ENCODE assay signal across 8 cellular contexts in genomic region chr10:119871881-119872609, GRCh38. TPM values are rescaled to one million over a fixed set of nuclear protein-coding genes. Genes with fewer than 3 reads are reported as not detected.
A peak's percentile ranks its signal among the peaks of the same experiment; 100 is the strongest.
DNase-seq lines count a peak whose midpoint lies in the region; ATAC-seq, FAIRE-seq and TF ChIP-seq lines count a peak whose summit lies in the region.

No MANE protein-coding gene starts in this region.

- peak overlapping the region; percentile 83 for H3K27ac ChIP-seq in GM12878 (ENCODE audit: control insufficient read depth, insufficient read depth)

- TF ChIP-seq EP300 in GM12878 (IDR thresholded peaks at IDR 0.05; ENCODE audit: borderline replicate concordance in 1 of 2, control insufficient read depth in 1 of 2, low read depth in 2 of 2, low read length in 2 of 2) = no peak

- peak overlapping the region; percentile 85 for H3K4me3 ChIP-seq in GM12878

- H4K20me1 ChIP-seq in GM12878 (ENCODE audit: control insufficient read depth, insufficient read depth) = no peaks in the 10 kb centered on the region

- no TSS peak for BruUV-seq in GM12878 (replicated peaks; lab: Mats Ljungman, UMichigan)

- DNase-seq in ELR (ENCODE audit: low read depth) = peak; percentile 59
- DNase-seq in KG1 (lab: John Stamatoyannopoulos, UW) = peak; percentile 61
- DNase-seq in T-helper 2 cell = peak; percentile 35 to 67 (median 58)
- DNase-seq in GM12878 (ENCODE audit: low read depth, low spot score) = no peak
- DNase-seq in iris pigment epithelial cell (ENCODE audit: low read depth) = peak; percentile 53
- peak; percentile 68 for DNase-seq in stimulated activated CD4-positive, alpha-beta T cell treated with anti-CD3 and anti-CD28 coated beads, Interleukin-15, amount 100 ng/mL, for 24 hours
- DNase-seq in globus pallidus (ENCODE audit: low spot score) = no peak

- peaks cover 9% of the 10 kb centered on the region for H3K4me1 ChIP-seq in GM12878 (ENCODE audit: control insufficient read depth, insufficient read depth, low read length)

- H3K27me3 ChIP-seq in GM12878 (replicated peaks in 1 of 2; ENCODE audit: control insufficient read depth in 2 of 2, insufficient read depth in 2 of 2, low read length in 1 of 2) = no peaks in the 10 kb centered on the region

- RAD21 ChIA-PET in GM12878 (lab: Charles Lee; ENCODE audit: unreplicated experiment) = interaction anchor here (0.6 to 5.5 kb wide), 14 partner anchors 13 to 185 kb away, joined by 3 to 54 read pairs (median 7); partner anchors contain the start of genes INPP5F and SEC23IP

- no peaks in the 10 kb centered on the region for H3K9me3 ChIP-seq in GM12878 (replicated peaks; ENCODE audit: control insufficient read depth, insufficient read depth, low read length)

- SMC1A ChIA-PET in GM12878 (lab: Charles Lee; ENCODE audit: uncharacterized antibody, unreplicated experiment) = interaction anchor here (0.6 to 3.5 kb wide), 20 partner anchors 8 to 336 kb away, joined by 3 to 27 read pairs (median 3); partner anchors contain the start of gene SEC23IP

- no peak for TF ChIP-seq RAD21 in GM12878 (IDR thresholded peaks at IDR 0.05; ENCODE audit: insufficient read depth, low read depth, low read length)

- peak overlapping the region; percentile 82 for H3K4me2 ChIP-seq in GM12878 (ENCODE audit: control insufficient read depth, insufficient read depth)

- no peak for TF ChIP-seq CTCF in GM12878 (IDR thresholded peaks at IDR 0.05 in 2 of 3, conservative IDR thresholded peaks at IDR 0.05 in 1 of 3; ENCODE audit: control insufficient read depth in 2 of 3, extremely low read depth in 1 of 3, insufficient read depth in 1 of 3, low read depth in 3 of 3, low read length in 3 of 3)

- POLR2A ChIA-PET in GM12878 (lab: Charles Lee) = interaction anchor here (0.6 to 5.0 kb wide), 17 partner anchors 10 to 279 kb away, joined by 3 to 69 read pairs (median 4); partner anchors contain the start of genes BAG3, INPP5F and SEC23IP

- peak overlapping the region; percentile 84 for H3K9ac ChIP-seq in GM12878 (ENCODE audit: control insufficient read depth, insufficient read depth, low read length)

- H3K36me3 ChIP-seq in GM12878 (ENCODE audit: control insufficient read depth in 2 of 2, insufficient read depth in 2 of 2, low read length in 1 of 2) = no peaks in the 10 kb centered on the region

- TF ChIP-seq POLR2A in GM12878 (IDR thresholded peaks at IDR 0.05; ENCODE audit: low read depth, low read length) = no peak

- intact Hi-C loops in GM12878 (cut with micrococcal nuclease; ENCODE audit: unreplicated experiment) = loop anchor here (5.0 kb wide), 1 partner anchor 275 kb away; the partner anchor contains the start of gene TIAL1

- ATAC-seq in GM21717 (IDR thresholded peaks at IDR 0.05; ENCODE audit: unreplicated experiment) = peak; percentile 43
- ATAC-seq in GM12878 = peak; percentile 50

- in situ Hi-C loops in GM12878 (cut with MboI) = no loop called here

- peaks cover 52% of the 10 kb centered on the region for H3K79me2 ChIP-seq in GM12878 (ENCODE audit: control insufficient read depth, insufficient read depth, low read length)

- H2AFZ ChIP-seq in GM12878 (ENCODE audit: control insufficient read depth, low read depth, low read length) = peak overlapping the region; percentile 68

- FAIRE-seq in GM12878 (lab: Jason Lieb, UNC) = no peak

- whole genome bisulfite sequencing in GM12878 (ENCODE audit: insufficient coverage, insufficient replicate concordance, low lambda C conversion rate, missing lambda C conversion rate) = under 1% methylated on average over 33 of the region's 56 CpGs

- CTCF ChIA-PET in GM12878 (lab: Yijun Ruan, JAX) = interaction anchor here (0.7 to 5.9 kb wide), 11 partner anchors 11 to 465 kb away, joined by 3 to 85 read pairs (median 4); partner anchors contain the start of gene SEC23IP

TF ChIP-seq in GM12878, 131 proteins besides CTCF, POLR2A, EP300 and RAD21 (continues in another document):
- TF ChIP-seq, protein P1, sequence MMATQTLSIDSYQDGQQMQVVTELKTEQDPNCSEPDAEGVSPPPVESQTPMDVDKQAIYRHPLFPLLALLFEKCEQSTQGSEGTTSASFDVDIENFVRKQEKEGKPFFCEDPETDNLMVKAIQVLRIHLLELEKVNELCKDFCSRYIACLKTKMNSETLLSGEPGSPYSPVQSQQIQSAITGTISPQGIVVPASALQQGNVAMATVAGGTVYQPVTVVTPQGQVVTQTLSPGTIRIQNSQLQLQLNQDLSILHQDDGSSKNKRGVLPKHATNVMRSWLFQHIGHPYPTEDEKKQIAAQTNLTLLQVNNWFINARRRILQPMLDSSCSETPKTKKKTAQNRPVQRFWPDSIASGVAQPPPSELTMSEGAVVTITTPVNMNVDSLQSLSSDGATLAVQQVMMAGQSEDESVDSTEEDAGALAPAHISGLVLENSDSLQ (IDR thresholded peaks at IDR 0.05) = peak; percentile 94
- TF ChIP-seq IKZF2 (IDR thresholded peaks at IDR 0.05) (peak; percentile 13 to 42; a peak in 2 of 4 replicates), EED (IDR thresholded peaks at IDR 0.05; ENCODE audit: low read depth) (peak; percentile 40; the same call in 1 of the 2 replicates), BHLHE40 (IDR thresholded peaks at IDR 0.05; ENCODE audit: borderline replicate concordance in 1 of 2, low read depth in 2 of 2, low read length in 1 of 2) (peak in 1 of 2 experiments; percentile 3; a peak in 1 of 4 replicates), POU2F2 (IDR thresholded peaks at IDR 0.05; ENCODE audit: borderline replicate concordance, low read depth, low read length) (0 out of 3 replicates have a peak, but pooled peaks have one; percentile 27), PBX3 (IDR thresholded peaks at IDR 0.05; ENCODE audit: insufficient replicate concordance, low read depth, low read length) (peak; percentile 87), JUNB (IDR thresholded peaks at IDR 0.05) (no peak), CREM (IDR thresholded peaks at IDR 0.05; ENCODE audit: low read depth) (peak; percentile 16; the same call in 1 of the 2 replicates), RELB (IDR thresholded peaks at IDR 0.05; ENCODE audit: low read depth) (0 out of 2 replicates have a peak, but pooled peaks have one; percentile 30), MTA3 (IDR thresholded peaks at IDR 0.05; ENCODE audit: borderline replicate concordance, low read length) (0 out of 2 replicates have a peak, but pooled peaks have one; percentile 24)

RNA-seq across cellular contexts. Expression of gene MCMBP, which starts 0.6 kb away (rescaled TPM):
- 56.2 and 57.5 TPM in 2 replicates for total RNA-seq in GM12878 (2013; cell fraction: nucleolus; rRNA removed)
- 70.5 and 77.2 TPM in 2 replicates for total RNA-seq in GM12878 (2014; rRNA removed)
- 71.7 and 72.5 TPM in 2 replicates for total RNA-seq in GM12878 (2014; rRNA removed; fragmentation: Illumina TruSeq; extraction: Trizol)
- 80.1 and 80.2 TPM in 2 replicates for total RNA-seq in GM12878 (2021)
- polyA plus RNA-seq in GM12878 (2011; ENCODE audit: low read depth) = 29.7 TPM
- 93.1 and 106 TPM in 2 replicates for polyA plus RNA-seq in GM12878 (2011; rRNA removed)
- 68.6 and 69.1 TPM in 2 replicates for polyA plus RNA-seq in GM12878 (2011; cell fraction: cytosol; rRNA removed)
- polyA plus RNA-seq in GM12878 (2011; cell fraction: nucleus; rRNA removed) = 46.4 and 48.7 TPM in 2 replicates
- 31.3 and 32.9 TPM in 2 replicates for polyA plus RNA-seq in GM12878 (2012)
- 86.8 and 108 TPM in 2 replicates for polyA plus RNA-seq in GM12878 (2014; fragmentation: Illumina TruSeq; extraction: Trizol)
- polyA plus RNA-seq in GM12878 (2014; fragmentation: Nextera tagmentation; extraction: Ambion mirVana) = 10 to 100 TPM; 22.1 to 29.4 TPM
- polyA plus RNA-seq in GM12878 (2014; rRNA removed) = 67.1 and 74.2 TPM in 2 replicates
- polyA plus RNA-seq in GM12878 (2016; fragmentation: Nextera tagmentation; extraction: Ambion mirVana) = 10 to 100 TPM in 1 of 2 experiments, 1 to 10 TPM in 1; 7.6 to 80.8 TPM
- 78.1 and 111 TPM in 2 replicates for polyA minus RNA-seq in GM12878 (2011; rRNA and poly(A)+ RNA removed)
- 24.5 and 41.3 TPM in 2 replicates for polyA minus RNA-seq in GM12878 (2011; cell fraction: cytosol; rRNA and poly(A)+ RNA removed)
- polyA minus RNA-seq in GM12878 (2011; cell fraction: nucleus; rRNA and poly(A)+ RNA removed) = 24.3 and 38.9 TPM in 2 replicates

RNA-seq across cellular contexts. Expression of gene SEC23IP, which starts 20.5 kb away (rescaled TPM):
- total RNA-seq in GM12878 (2013; cell fraction: nucleolus; rRNA removed) = 61.1 and 62.2 TPM in 2 replicates
- total RNA-seq in GM12878 (2014; rRNA removed) (21.6 and 30.3 TPM in 2 replicates), GM12878 (2014; rRNA removed; fragmentation: Illumina TruSeq; extraction: Trizol) (26.8 and 30.7 TPM in 2 replicates), GM12878 (2021) (71.9 and 82.5 TPM in 2 replicates)
- polyA plus RNA-seq in GM12878 (2011; ENCODE audit: low read depth) = 18.5 TPM
- polyA plus RNA-seq in GM12878 (2011; rRNA removed) (29.9 and 38.3 TPM in 2 replicates), GM12878 (2014; fragmentation: Illumina TruSeq; extraction: Trizol) (68.0 and 68.4 TPM in 2 replicates), GM12878 (2014; fragmentation: Nextera tagmentation; extraction: Ambion mirVana) (10 to 100 TPM; 15.1 to 20.8 TPM), GM12878 (2014; rRNA removed) (33.6 and 39.0 TPM in 2 replicates), GM12878 (2016; fragmentation: Nextera tagmentation; extraction: Ambion mirVana) (10 to 100 TPM; 72.2 to 79.2 TPM)
- 32.3 and 34.9 TPM in 2 replicates for polyA plus RNA-seq in GM12878 (2011; cell fraction: cytosol; rRNA removed)
- 32.4 and 38.1 TPM in 2 replicates for polyA plus RNA-seq in GM12878 (2011; cell fraction: nucleus; rRNA removed)
- 21.4 and 27.7 TPM in 2 replicates for polyA plus RNA-seq in GM12878 (2012)
- polyA minus RNA-seq in GM12878 (2011; rRNA and poly(A)+ RNA removed) = 78.5 and 98.5 TPM in 2 replicates
- 19.8 and 27.0 TPM in 2 replicates for polyA minus RNA-seq in GM12878 (2011; cell fraction: cytosol; rRNA and poly(A)+ RNA removed)
- polyA minus RNA-seq in GM12878 (2011; cell fraction: nucleus; rRNA and poly(A)+ RNA removed) = 14.6 and 26.2 TPM in 2 replicates

Comparison
In these comparisons a context has a peak if more than half of its experiments do, and no peak if none do; other contexts are left out.
1. DNase-seq: peak in ELR (single experiment), KG1 (single experiment), T-helper 2 cell (5 of 5), iris pigment epithelial cell (single experiment) and stimulated activated CD4-positive, alpha-beta T cell treated with anti-CD3 and anti-CD28 coated beads, Interleukin-15, amount 100 ng/mL, for 24 hours (single experiment); none in GM12878 (single experiment) and globus pallidus (single experiment).